22 cellular contexts compared by ENCODE assay signal in the genomic region with DNA sequence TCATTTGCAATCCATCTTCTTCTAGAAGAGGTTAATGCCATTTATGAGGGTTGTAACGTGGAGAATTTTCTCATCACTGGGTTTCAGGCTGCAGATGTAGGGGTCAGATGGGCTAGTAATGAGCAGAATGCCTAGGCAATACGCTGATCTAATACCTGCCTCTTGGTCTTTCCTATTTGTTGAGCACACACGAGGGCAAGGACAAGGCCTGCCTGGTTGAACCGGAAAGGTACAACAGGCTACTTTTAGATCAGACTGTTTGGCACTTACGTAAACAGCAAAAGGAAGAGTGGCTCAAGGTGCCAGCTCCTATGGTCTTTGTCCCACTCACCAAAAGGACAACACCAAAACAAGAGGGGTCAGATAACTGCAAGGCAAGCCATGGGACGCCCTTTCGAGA. TPM values are rescaled to one million over a fixed set of nuclear protein-coding genes. Genes with fewer than 3 reads are reported as not detected.
A peak's percentile ranks its signal among the peaks of the same experiment; 100 is the strongest.
DNase-seq lines count a peak whose midpoint lies in the region; ATAC-seq, FAIRE-seq and TF ChIP-seq lines count a peak whose summit lies in the region.
"Had no signal": no experiment of that assay in that cellular context is flagged by ENCODE, and none has a peak within 500 bp of the region (broad histone marks: within the 10 kb centered on the region; RNA-seq: fewer than 3 reads in every experiment).

No MANE protein-coding gene starts in this region.

- no peaks in the 10 kb centered on the region for H3K9me1 ChIP-seq in endothelial cell of umbilical vein (replicated peaks; ENCODE audit: control insufficient read depth, extremely low read depth, insufficient read depth, low read length)

- TF ChIP-seq EP300 in HepG2 (IDR thresholded peaks at IDR 0.05; ENCODE audit: low read depth in 2 of 2, low read length in 2 of 2): no peak
- TF ChIP-seq EP300 in HepG2 (CRISPR knock-in tag; IDR thresholded peaks at IDR 0.05; ENCODE audit: borderline replicate concordance): no peak

- H4K20me1 ChIP-seq in HepG2 (ENCODE audit: insufficient read depth, low read length): no peaks in the 10 kb centered on the region
- H4K20me1 ChIP-seq in endothelial cell of umbilical vein (replicated peaks; ENCODE audit: control insufficient read depth, extremely low read depth, insufficient read depth, low read length): no peaks in the 10 kb centered on the region
- H4K20me1 ChIP-seq: BLaER1 treated with 17β-estradiol and CSF1 and Interleukin-3, amounts not matched to agents 10 nM and 100 nM had no signal

- dilution Hi-C loops in endothelial cell of umbilical vein (cut with MboI; ENCODE audit: extremely low pct_ligation_motif_present, low sequenced_read_pairs): no loop called here

- FAIRE-seq in HepG2 (lab: Jason Lieb, UNC) (no peak), endothelial cell of umbilical vein (lab: Jason Lieb, UNC) (peak; percentile 21)
- FAIRE-seq: A204.1, D721Med, G401.6, GM12891, GM19239 had no signal

- H3K4me1 ChIP-seq in HepG2 (ENCODE audit: insufficient read depth, low read length) (peaks cover 10% of the 10 kb centered on the region; the same call in 1 of the 2 replicates), right lobe of liver (no peaks in the 10 kb centered on the region), endothelial cell of umbilical vein (ENCODE audit: control insufficient read depth, extremely low read depth, insufficient read depth, low read length) (no peaks in the 10 kb centered on the region)
- H3K4me1 ChIP-seq: BLaER1 treated with 17β-estradiol and CSF1 and Interleukin-3, amounts not matched to agents 10 nM and 100 nM had no signal

- 49% methylated on average over 7 of the region's 7 CpGs for WGBS in HepG2 (ENCODE audit: low lambda C conversion rate)
- 78% methylated on average over 5 of the region's 7 CpGs for WGBS in right lobe of liver (ENCODE audit: insufficient coverage, low coverage, low lambda C conversion rate, missing lambda C conversion rate)

- no TSS peak for BruUV-seq in HepG2 (replicated peaks; lab: Mats Ljungman, UMichigan)
- BruUV-seq in endothelial cell of umbilical vein (replicated peaks; lab: Mats Ljungman, UMichigan): no TSS peak

- POLR2A ChIA-PET in HepG2 (lab: Yijun Ruan, JAX) (no interaction called here), endothelial cell of umbilical vein (lab: Charles Lee) (no interaction called here), T-cell (lab: Charles Lee) (no interaction called here)

- intact Hi-C loops in HepG2 (cut with micrococcal nuclease; ENCODE audit: unreplicated experiment): no loop called here
- intact Hi-C loops in right lobe of liver (cut with DNase I): no loop called here
- intact Hi-C loops in endothelial cell of umbilical vein (cut with micrococcal nuclease): no loop called here

- no peak for TF ChIP-seq POLR2A in HepG2 (IDR thresholded peaks at IDR 0.05; ENCODE audit: insufficient read depth in 1 of 2, low read depth in 2 of 2, low read length in 2 of 2)
- TF ChIP-seq POLR2A in right lobe of liver (IDR thresholded peaks at IDR 0.05): no peak
- TF ChIP-seq POLR2A in endothelial cell of umbilical vein (IDR thresholded peaks at IDR 0.05; ENCODE audit: low read depth, low read length): no peak

- H3K27me3 ChIP-seq in HepG2 (ENCODE audit: control insufficient read depth in 1 of 2, insufficient read depth in 2 of 2, low read length in 2 of 2): no peaks in the 10 kb centered on the region
- H3K27me3 ChIP-seq in right lobe of liver: no peaks in the 10 kb centered on the region
- H3K27me3 ChIP-seq in endothelial cell of umbilical vein (ENCODE audit: control insufficient read depth in 2 of 2, insufficient read depth in 2 of 2, low read length in 2 of 2): no peaks in the 10 kb centered on the region
- H3K27me3 ChIP-seq: BLaER1 treated with 17β-estradiol and CSF1 and Interleukin-3, amounts not matched to agents 10 nM and 100 nM had no signal

- H3K4me1 Mint-ChIP-seq in T-cell: no peaks in the 10 kb centered on the region
- H3K4me1 Mint-ChIP-seq: B cell had no signal

- ATAC-seq in HepG2 (peak; percentile 74), right lobe of liver (no peak), T-cell (replicated peaks in 1 of 4) (no peak)
- ATAC-seq: CD8-positive, alpha-beta T cell had no signal

- no peak for TF ChIP-seq RAD21 in HepG2 (CRISPR knock-in tag; IDR thresholded peaks at IDR 0.05)

- CTCF ChIA-PET in HepG2 (lab: Yijun Ruan, JAX; ENCODE audit: low intra/inter-chr PET ratio, low total read pairs): no interaction called here
- CTCF ChIA-PET in endothelial cell of umbilical vein (lab: Charles Lee): interaction anchor here (2.0 kb wide), 1 partner anchor 46 kb away, joined by 5 read pairs; no protein-coding TSS in a partner anchor
- CTCF ChIA-PET in T-cell (lab: Charles Lee): no interaction called here

- H3K9ac ChIP-seq in HepG2 (ENCODE audit: insufficient read depth, low read depth, low read length) (no peak overlapping the region), endothelial cell of umbilical vein (replicated peaks; ENCODE audit: extremely low read depth, insufficient read depth, low read length) (no peak overlapping the region)
- H3K9ac ChIP-seq: BLaER1 treated with 17β-estradiol and CSF1 and Interleukin-3, amounts not matched to agents 10 nM and 100 nM had no signal

- no peaks in the 10 kb centered on the region for H3K9me3 Mint-ChIP-seq in T-cell
- H3K9me3 Mint-ChIP-seq: CD4-positive, alpha-beta T cell; CD8-positive, alpha-beta T cell had no signal

- H3K36me3 Mint-ChIP-seq in T-cell: peaks cover 12% of the 10 kb centered on the region
- H3K36me3 Mint-ChIP-seq: CD8-positive, alpha-beta T cell had no signal

- H3K79me2 ChIP-seq in HepG2 (ENCODE audit: insufficient read depth, low read length) (no peaks in the 10 kb centered on the region), endothelial cell of umbilical vein (ENCODE audit: control insufficient read depth, insufficient read depth, low read length) (no peaks in the 10 kb centered on the region)

- in situ Hi-C loops in HepG2 (cut with HindIII; ENCODE audit: extremely low pct_ligation_motif_present, low pct_unique_long_range_greater_than_20kb): no loop called here

- H3K9me3 ChIP-seq in HepG2 (ENCODE audit: low read length): no peaks in the 10 kb centered on the region
- H3K9me3 ChIP-seq in right lobe of liver: no peaks in the 10 kb centered on the region
- no peaks in the 10 kb centered on the region for H3K9me3 ChIP-seq in endothelial cell of umbilical vein (replicated peaks; ENCODE audit: control insufficient read depth, insufficient read depth, low read length)
- H3K9me3 ChIP-seq: BLaER1 treated with 17β-estradiol and CSF1 and Interleukin-3, amounts not matched to agents 10 nM and 100 nM; Caco-2 had no signal

- H3K27me3 Mint-ChIP-seq in T-cell: no peaks in the 10 kb centered on the region
- H3K27me3 Mint-ChIP-seq: B cell; CD4-positive, alpha-beta T cell had no signal

- TF ChIP-seq CTCF in HepG2 (CRISPR knock-in tag; IDR thresholded peaks at IDR 0.05): no peak
- TF ChIP-seq CTCF in right lobe of liver (IDR thresholded peaks at IDR 0.05): no peak
- TF ChIP-seq CTCF in endothelial cell of umbilical vein (IDR thresholded peaks at IDR 0.05; ENCODE audit: extremely low read depth in 1 of 2, insufficient read depth in 1 of 2, low read depth in 1 of 2, low read length in 2 of 2): no peak

- H3K36me3 ChIP-seq in HepG2 (replicated peaks in 1 of 2; ENCODE audit: control insufficient read depth in 1 of 2, insufficient read depth in 2 of 2, low read length in 2 of 2) (no peaks in the 10 kb centered on the region), right lobe of liver (no peaks in the 10 kb centered on the region), endothelial cell of umbilical vein (ENCODE audit: control insufficient read depth in 2 of 2, extremely low read depth in 1 of 2, insufficient read depth in 2 of 2, low read length in 2 of 2) (no peaks in the 10 kb centered on the region)
- H3K36me3 ChIP-seq: BLaER1 treated with 17β-estradiol and CSF1 and Interleukin-3, amounts not matched to agents 10 nM and 100 nM had no signal

- peak; percentile 7 for DNase-seq in HepG2 (ENCODE audit: low spot score)
- no peak for DNase-seq in right lobe of liver
- DNase-seq in endothelial cell of umbilical vein (ENCODE audit: low read depth, low spot score): no peak
- no peak for DNase-seq in AG08396 (ENCODE audit: low spot score)
- DNase-seq in T-cell: no peak
- DNase-seq: 8988T; ACHN; AML-193; Caco-2; Calu3; CD4-positive, alpha-beta T cell; CD8-positive, alpha-beta T cell; DMS79 treated with DMSO at 0.1 percent for 48 hours; GF-D8 had no signal

- H3K4me3 ChIP-seq in HepG2 (replicated peaks in 1 of 3; ENCODE audit: insufficient read depth in 1 of 3, low read depth in 2 of 3, low read length in 3 of 3): no peak overlapping the region
- no peak overlapping the region for H3K4me3 ChIP-seq in right lobe of liver
- H3K4me3 ChIP-seq in endothelial cell of umbilical vein (replicated peaks in 1 of 3; ENCODE audit: insufficient read depth in 1 of 3, low read depth in 1 of 3, low read length in 3 of 3): no peak overlapping the region
- H3K4me3 ChIP-seq: BLaER1 treated with 17β-estradiol and CSF1 and Interleukin-3, amounts not matched to agents 10 nM and 100 nM had no signal

- H2AFZ ChIP-seq in HepG2 (ENCODE audit: low read length): no peak overlapping the region
- no peak overlapping the region for H2AFZ ChIP-seq in endothelial cell of umbilical vein (ENCODE audit: low read depth, low read length)

- 0 out of 2 replicates have a peak overlapping the region, but pooled peaks have one; percentile 2 for H3K4me2 ChIP-seq in HepG2 (ENCODE audit: low read depth, low read length)
- no peak overlapping the region for H3K4me2 ChIP-seq in endothelial cell of umbilical vein (ENCODE audit: insufficient read depth, low read length)
- H3K4me2 ChIP-seq: BLaER1 treated with 17β-estradiol and CSF1 and Interleukin-3, amounts not matched to agents 10 nM and 100 nM had no signal

- no peak overlapping the region for H3K27ac ChIP-seq in HepG2 (ENCODE audit: extremely low read length, insufficient read depth, low read length)
- H3K27ac ChIP-seq in right lobe of liver: no peak overlapping the region
- no peak overlapping the region for H3K27ac ChIP-seq in endothelial cell of umbilical vein (ENCODE audit: insufficient read depth, low read depth, low read length)
- H3K27ac ChIP-seq: BLaER1 treated with 17β-estradiol and CSF1 and Interleukin-3, amounts not matched to agents 10 nM and 100 nM; C4-2B had no signal

- H3K27ac Mint-ChIP-seq in T-cell: no peak overlapping the region
- H3K27ac Mint-ChIP-seq: B cell; CD4-positive, alpha-beta T cell; CD8-positive, alpha-beta T cell had no signal

- no peak overlapping the region for H3K4me3 Mint-ChIP-seq in T-cell
- H3K4me3 Mint-ChIP-seq: B cell; CD4-positive, alpha-beta T cell; CD8-positive, alpha-beta T cell had no signal

RNA-seq across cellular contexts. Expression of gene GNE, which starts 24.0 kb away (rescaled TPM):
- total RNA-seq in HepG2 (2016; rRNA removed; fragmentation: Illumina TruSeq; extraction: Trizol) (24.1 and 38.8 TPM in 2 replicates), right lobe of liver (100 to 1,000 TPM in 2 of 6 experiments, 10 to 100 TPM in 4; 45.4 to 133 (median 76.5) TPM), endothelial cell of umbilical vein (11.4 and 12.3 TPM in 2 replicates), T-cell (10 to 100 TPM; 12.3 to 17.0 (median 14.9) TPM)
- total RNA-seq in HepG2 (2016; cell fraction: cytosol; rRNA removed; fragmentation: Illumina TruSeq; extraction: Trizol; ENCODE audit: low read depth): 4.5 and 5.6 TPM in 2 replicates
- total RNA-seq in HepG2 (2016; cell fraction: insoluble cytoplasmic fraction; rRNA removed; fragmentation: Illumina TruSeq; extraction: Trizol): 25.0 and 37.4 TPM in 2 replicates
- 7.5 and 7.7 TPM in 2 replicates for total RNA-seq in HepG2 (2016; cell fraction: membrane; rRNA removed; fragmentation: Illumina TruSeq; extraction: Trizol)
- 13.4 and 14.4 TPM in 2 replicates for total RNA-seq in HepG2 (2016; cell fraction: nucleus; rRNA removed; fragmentation: Illumina TruSeq; extraction: Trizol)
- polyA plus RNA-seq in HepG2 (2011; rRNA removed) (15.9 and 16.1 TPM in 2 replicates), endothelial cell of umbilical vein (6.6 and 8.5 TPM in 2 replicates)
- polyA plus RNA-seq in HepG2 (2011; cell fraction: cytosol; rRNA removed): 15.4 and 20.4 TPM in 2 replicates
- 7.7 and 9.8 TPM in 2 replicates for polyA plus RNA-seq in HepG2 (2011; cell fraction: nucleus; rRNA removed)
- 13.6 and 14.9 TPM in 2 replicates for polyA plus RNA-seq in HepG2 (2012)
- 0.58 and 0.62 TPM in 2 replicates for polyA plus RNA-seq in HepG2 (2016; cell fraction: cytosol; fragmentation: Illumina TruSeq; extraction: Trizol; ENCODE audit: low read depth)
- polyA plus RNA-seq in HepG2 (2016; cell fraction: insoluble cytoplasmic fraction; fragmentation: Illumina TruSeq; extraction: Trizol; ENCODE audit: low read depth): 27.2 and 28.0 TPM in 2 replicates
- polyA plus RNA-seq in HepG2 (2016; cell fraction: membrane; fragmentation: Illumina TruSeq; extraction: Trizol; ENCODE audit: low read depth): 2.4 and 2.7 TPM in 2 replicates
- polyA plus RNA-seq in HepG2 (2016; cell fraction: nucleus; fragmentation: Illumina TruSeq; extraction: Trizol; ENCODE audit: insufficient read depth, low read depth): 15.6 TPM in 2 replicates
- 51.9 and 55.1 TPM in 2 replicates for polyA minus RNA-seq in HepG2 (2011; rRNA and poly(A)+ RNA removed; ENCODE audit: low replicate concordance)
- polyA minus RNA-seq in HepG2 (2011; cell fraction: cytosol; rRNA and poly(A)+ RNA removed): 24.8 and 24.9 TPM in 2 replicates
- 16.0 and 19.8 TPM in 2 replicates for polyA minus RNA-seq in HepG2 (2011; cell fraction: nucleus; rRNA and poly(A)+ RNA removed)
- polyA plus RNA-seq in endothelial cell of umbilical vein (2011; cell fraction: cytosol; rRNA removed): 9.5 and 9.9 TPM in 2 replicates
- 9.1 and 9.3 TPM in 2 replicates for polyA plus RNA-seq in endothelial cell of umbilical vein (2011; cell fraction: nucleus; rRNA removed)
- 10.6 and 11.5 TPM in 2 replicates for polyA plus RNA-seq in endothelial cell of umbilical vein (2012)
- polyA minus RNA-seq in endothelial cell of umbilical vein: 29.7 and 35.8 TPM in 2 replicates
- polyA minus RNA-seq in endothelial cell of umbilical vein (2011; cell fraction: cytosol; rRNA and poly(A)+ RNA removed): 20.2 TPM
- polyA minus RNA-seq in endothelial cell of umbilical vein (2011; cell fraction: nucleus; rRNA and poly(A)+ RNA removed): 11.4 and 13.6 TPM in 2 replicates
